ENCODE assay signal across 5 cellular contexts in the genomic region with DNA sequence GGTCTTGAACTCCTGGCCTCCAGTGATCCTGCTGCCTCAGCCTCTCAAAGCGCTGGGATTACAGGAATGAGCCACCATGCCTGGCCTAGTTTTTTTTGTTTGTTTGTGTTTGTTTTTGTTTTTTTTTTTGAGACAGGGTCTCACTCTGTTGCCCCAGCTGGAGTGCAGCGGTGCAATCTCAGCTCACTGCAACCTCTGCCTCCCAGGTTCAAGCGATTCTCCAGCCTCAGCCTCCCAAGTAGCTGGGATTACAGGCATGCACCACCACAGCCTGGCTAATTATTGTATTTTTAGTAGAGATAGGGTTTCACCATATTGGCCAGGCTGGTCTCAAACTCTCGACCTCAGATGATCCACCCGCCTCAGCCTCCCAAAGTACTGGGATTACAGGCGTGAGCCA. TPM values are rescaled to one million over a fixed set of nuclear protein-coding genes. Genes with fewer than 3 reads are reported as not detected.
"Had no signal": no experiment of that assay in that cellular context is flagged by ENCODE, and none has a peak within 500 bp of the region (broad histone marks: within the 10 kb centered on the region; RNA-seq: fewer than 3 reads in every experiment).

No MANE protein-coding gene starts in this region.

RNA-seq across cellular contexts. Expression of gene SHCBP1L, which starts 9.6 kb away (rescaled TPM):
- total RNA-seq: HepG2, HT-29, HT1080, IMR-90 had no signal
- polyA plus RNA-seq: HepG2, IgD-negative memory B cell, IMR-90 had no signal
